Comparison of ENCODE assay signal across 8 cellular contexts in genomic region chr5:91280062-91280941, GRCh38.
A peak's percentile ranks its signal among the peaks of the same experiment; 100 is the strongest.
DNase-seq lines count a peak whose midpoint lies in the region; ATAC-seq, FAIRE-seq and TF ChIP-seq lines count a peak whose summit lies in the region.

No MANE protein-coding gene starts in this region.

- DNase-seq in AG04449 (ENCODE audit: low read depth, low spot score) (peak; percentile 90), NCI-H2227 (lab: John Stamatoyannopoulos, UW; ENCODE audit: unreplicated experiment) (peak; percentile 90), cerebellar nuclear complex (lab: John Stamatoyannopoulos, UW) (peak; percentile 29 to 30), kidney (peak; percentile 98)
- peak; percentile 88 for DNase-seq in activated CD4-positive, CD25-positive, alpha-beta regulatory T cell treated with anti-CD3 and anti-CD28 coated beads, Interleukin-2, amount 50 U/mL, for 72 hours
- DNase-seq in stimulated activated CD4-positive, alpha-beta T cell treated with anti-CD3 and anti-CD28 coated beads, Interleukin-15, amount 100 ng/mL, for 1 hour (ENCODE audit: low read depth in 1 of 2, low spot score in 1 of 2), result peak; percentile 71 to 91

- peak overlapping the region; percentile 60 for H3K4me3 ChIP-seq in AG04449 (ENCODE audit: low read depth, low read length)
- H3K4me3 ChIP-seq in kidney (ENCODE audit: low read length in 2 of 2), result peak overlapping the region; percentile 74 to 82

- intact Hi-C loops in kidney (cut with DNase I), result loop anchor here (10.0 kb wide), 1 partner anchor 84 kb away; no protein-coding TSS in a partner anchor

- POLR2A ChIA-PET in AG04449 (lab: Yijun Ruan, JAX), result interaction anchor here (0.7 to 1.7 kb wide), 8 partner anchors 14 to 104 kb away, joined by 3 to 21 read pairs (median 4); partner anchors contain the start of gene ARRDC3

- H3K9ac ChIP-seq in kidney (ENCODE audit: low read length in 2 of 2), result peak overlapping the region; percentile 61 to 96

- peak; percentile 95 for ATAC-seq in GM18867 (IDR thresholded peaks at IDR 0.05; ENCODE audit: unreplicated experiment)
- ATAC-seq in HG03103 (IDR thresholded peaks at IDR 0.05; ENCODE audit: low read depth, unreplicated experiment), result peak; percentile 94

- H3K36me3 ChIP-seq in kidney (ENCODE audit: control insufficient read depth in 1 of 2, insufficient read depth in 2 of 2, low read length in 2 of 2), result no peaks in the 10 kb centered on the region

- CTCF ChIA-PET in AG04449 (lab: Yijun Ruan, JAX), result interaction anchor here (0.8 to 1.6 kb wide), 5 partner anchors 31 to 118 kb away, joined by 3 to 8 read pairs (median 3); no protein-coding TSS in a partner anchor

- no peak for TF ChIP-seq CTCF in AG04449 (IDR thresholded peaks at IDR 0.05; ENCODE audit: insufficient read depth, low read length, missing control alignments)
- TF ChIP-seq CTCF in kidney (IDR thresholded peaks at IDR 0.05; ENCODE audit: borderline replicate concordance, extremely low read depth, insufficient read depth), result no peak

- no peaks in the 10 kb centered on the region for H3K9me3 ChIP-seq in kidney (ENCODE audit: control insufficient read depth in 1 of 2, low read length in 2 of 2)

- peaks cover 0 to 6% of the 10 kb centered on the region in 2 donors for H3K4me1 ChIP-seq in kidney (ENCODE audit: control insufficient read depth in 1 of 2, insufficient read depth in 1 of 2, low read depth in 1 of 2, low read length in 2 of 2)

- no peak for FAIRE-seq in kidney (lab: Jason Lieb, UNC)

- peak overlapping the region; percentile 74 to 90 for H3K27ac ChIP-seq in kidney (ENCODE audit: low read depth in 2 of 2, low read length in 2 of 2)

Comparison
In these comparisons a context has a peak if more than half of its experiments do, and no peak if none do; other contexts are left out.
1. Peak in every context shown above with its lines: DNase-seq, ATAC-seq, H3K4me3 ChIP-seq and H3K27ac ChIP-seq.
2. DNase-seq: peak in every context shown above with its lines; median percentile 98 in kidney; 90 in AG04449; 90 in NCI-H2227; 88 in activated CD4-positive, CD25-positive, alpha-beta regulatory T cell treated with anti-CD3 and anti-CD28 coated beads, Interleukin-2, amount 50 U/mL, for 72 hours; 81 in stimulated activated CD4-positive, alpha-beta T cell treated with anti-CD3 and anti-CD28 coated beads, Interleukin-15, amount 100 ng/mL, for 1 hour; 30 in cerebellar nuclear complex.